In genomic region chr2:5697554-5697953, GRCh38 we compare ENCODE assay signal across 13 cellular contexts. TPM values are rescaled to one million over a fixed set of nuclear protein-coding genes. Genes with fewer than 3 reads are reported as not detected.
DNase-seq lines count a peak whose midpoint lies in the region; ATAC-seq and TF ChIP-seq lines count a peak whose summit lies in the region.
"Had no signal": no experiment of that assay in that cellular context is flagged by ENCODE, and none has a peak within 500 bp of the region (broad histone marks: within the 10 kb centered on the region; RNA-seq: fewer than 3 reads in every experiment).

No MANE protein-coding gene starts in this region.

- TF ChIP-seq POLR2A in sigmoid colon (IDR thresholded peaks at IDR 0.05): no peak

- peak overlapping the region in 3 of 4 donors; percentile 78 to 90 (median 87) for H3K27ac ChIP-seq in sigmoid colon

- H3K4me3 ChIP-seq in iPS-11a (ENCODE audit: low read depth, low read length): peak overlapping the region; percentile 10
- peak overlapping the region in 3 of 4 donors; percentile 53 to 61 (median 55) for H3K4me3 ChIP-seq in sigmoid colon

- H3K27me3 ChIP-seq in sigmoid colon: peaks cover 26 to 82% (median 42%) of the 10 kb centered on the region in 3 donors

- 43 to 69% methylated on average over 8 of the region's 8 CpGs for WGBS in sigmoid colon, 2 donors

- no peak for TF ChIP-seq CTCF in sigmoid colon (IDR thresholded peaks at IDR 0.05)

- H3K36me3 ChIP-seq in sigmoid colon: no peaks in the 10 kb centered on the region

- DNase-seq in NCI-H748 (lab: John Stamatoyannopoulos, UW; ENCODE audit: unreplicated experiment): peak; percentile 34
- no peak for DNase-seq in NCI-H748 treated with DMSO at 0.1 percent for 48 hours (lab: John Stamatoyannopoulos, UW)
- DNase-seq in RPMI8226: peak; percentile 45
- DNase-seq in sigmoid colon: no peak
- DNase-seq in H4 (ENCODE audit: low spot score): no peak
- DNase-seq: SIG-M5 had no signal

- ATAC-seq in GM21360 (IDR thresholded peaks at IDR 0.05; ENCODE audit: unreplicated experiment) (no peak), HG03108 (IDR thresholded peaks at IDR 0.05; ENCODE audit: unreplicated experiment) (no peak)
- ATAC-seq: activated CD4-positive, CD25-positive, alpha-beta regulatory T cell treated with anti-CD3 and anti-CD28 coated beads, Interleukin-2, amount 50 U/mL, for 24 hours; esophagus mucosa had no signal

- H3K4me1 ChIP-seq in sigmoid colon: peaks cover 0 to 39% (median 27%) of the 10 kb centered on the region in 4 donors

- no peaks in the 10 kb centered on the region for H3K9me3 ChIP-seq in sigmoid colon

- no peak for TF ChIP-seq EP300 in sigmoid colon (IDR thresholded peaks at IDR 0.05)

- intact Hi-C loops in sigmoid colon (cut with DNase I): loop anchor here (5.0 to 10.0 kb wide), 2 partner anchors 160 to 413 kb away; no protein-coding TSS in a partner anchor

RNA-seq across cellular contexts. Expression of gene SOX11, which starts 5.4 kb away (rescaled TPM):
- 1 to 10 TPM; 2.6 to 3.6 (median 2.9) TPM for total RNA-seq in sigmoid colon
- polyA plus RNA-seq in sigmoid colon: under 1 TPM in 2 of 3 donors, not detected in 1; under 0.01 to 0.12 TPM
- 0.86 and 1.8 TPM in 2 replicates for total RNA-seq in H4 (2014; rRNA removed; shearing (Covaris generic))
- total RNA-seq: esophagus mucosa, pulmonary artery endothelial cell had no signal
- polyA plus RNA-seq: IgD-negative memory B cell had no signal

Comparison
In these comparisons a context has a peak if more than half of its experiments do, and no peak if none do; other contexts are left out.
1. DNase-seq: peak in NCI-H748 (single experiment) and RPMI8226 (single experiment); none in NCI-H748 treated with DMSO at 0.1 percent for 48 hours (single experiment), sigmoid colon (single experiment) and H4 (single experiment).